Comparison of ENCODE assay signal across 10 cellular contexts in genomic region chr3:136186330-136186729, GRCh38. TPM values are rescaled to one million over a fixed set of nuclear protein-coding genes. Genes with fewer than 3 reads are reported as not detected.
DNase-seq lines count a peak whose midpoint lies in the region; ATAC-seq, FAIRE-seq and TF ChIP-seq lines count a peak whose summit lies in the region.
"Had no signal": no experiment of that assay in that cellular context is flagged by ENCODE, and none has a peak within 500 bp of the region (broad histone marks: within the 10 kb centered on the region; RNA-seq: fewer than 3 reads in every experiment).

No MANE protein-coding gene starts in this region.

- H3K27me3 Mint-ChIP-seq in activated naive CD8-positive, alpha-beta T cell treated with anti-CD3 and anti-CD28 coated beads, Interleukin-2, amount 10 ng/mL, durations not matched to agents 7 days and 5 days = no peaks in the 10 kb centered on the region

- intact Hi-C loops in pancreas (cut with DNase I) = loop anchor here in 1 of 3 donors (10.0 kb wide), 1 partner anchor 52 kb away; no protein-coding TSS in a partner anchor

- POLR2A ChIA-PET in activated naive CD8-positive, alpha-beta T cell treated with anti-CD3 and anti-CD28 coated beads, Interleukin-2, amount 10 ng/mL, durations not matched to agents 7 days and 5 days (lab: Charles Lee) = interaction anchor here (0.7 to 1.2 kb wide), 3 partner anchors 9 to 676 kb away, joined by 3 to 8 read pairs (median 3); partner anchors contain the start of genes MSL2 and NCK1

- H3K4me3 Mint-ChIP-seq in activated naive CD8-positive, alpha-beta T cell treated with anti-CD3 and anti-CD28 coated beads, Interleukin-2, amount 10 ng/mL, durations not matched to agents 7 days and 5 days = peak overlapping the region; percentile 29

- TF ChIP-seq CTCF in pancreas (IDR thresholded peaks at IDR 0.05) = no peak

- no peaks in the 10 kb centered on the region for H3K9me3 ChIP-seq in pancreas

- no peaks in the 10 kb centered on the region for H3K36me3 ChIP-seq in pancreas

- peaks cover 13 to 34% (median 21%) of the 10 kb centered on the region in 3 donors for H3K4me1 ChIP-seq in pancreas

- FAIRE-seq in pancreas (lab: Jason Lieb, UNC) = no peak
- FAIRE-seq: colon had no signal

- no peaks in the 10 kb centered on the region for H3K27me3 ChIP-seq in pancreas

- 50 to 53% methylated on average over 3 of the region's 3 CpGs for WGBS in pancreas, 2 donors

- H3K27ac Mint-ChIP-seq in activated naive CD8-positive, alpha-beta T cell treated with anti-CD3 and anti-CD28 coated beads, Interleukin-2, amount 10 ng/mL, durations not matched to agents 7 days and 5 days = peak overlapping the region; percentile 67

- DNase-seq in NCI-H82 (lab: John Stamatoyannopoulos, UW) = peak; percentile 52
- DNase-seq in NCI-H82 treated with DMSO at 0.1 percent for 48 hours (lab: John Stamatoyannopoulos, UW; ENCODE audit: unreplicated experiment) = no peak
- no peak for DNase-seq in activated naive CD8-positive, alpha-beta T cell treated with anti-CD3 and anti-CD28 coated beads, Interleukin-2, amount 10 ng/mL, durations not matched to agents 7 days and 5 days
- no peak for DNase-seq in pancreas
- DNase-seq in foreskin melanocyte = no peak
- DNase-seq: substantia nigra had no signal

- H3K9me3 Mint-ChIP-seq in activated naive CD8-positive, alpha-beta T cell treated with anti-CD3 and anti-CD28 coated beads, Interleukin-2, amount 10 ng/mL, durations not matched to agents 7 days and 5 days = no peaks in the 10 kb centered on the region

- ATAC-seq in HG03108 (IDR thresholded peaks at IDR 0.05; ENCODE audit: unreplicated experiment) = peak; percentile 52
- ATAC-seq in activated naive CD8-positive, alpha-beta T cell treated with anti-CD3 and anti-CD28 coated beads, Interleukin-2, amount 10 ng/mL, durations not matched to agents 7 days and 5 days (ENCODE audit: low read depth) = peak; percentile 83
- ATAC-seq in pancreas = peak in 3 of 4 donors; percentile 56 to 67 (median 64)
- no peak for ATAC-seq in GM18517 (IDR thresholded peaks at IDR 0.05; ENCODE audit: unreplicated experiment)
- ATAC-seq in HG02973 (IDR thresholded peaks at IDR 0.05; ENCODE audit: unreplicated experiment) = no peak

- H3K27ac ChIP-seq in pancreas = no peak overlapping the region

- H3K4me1 Mint-ChIP-seq in activated naive CD8-positive, alpha-beta T cell treated with anti-CD3 and anti-CD28 coated beads, Interleukin-2, amount 10 ng/mL, durations not matched to agents 7 days and 5 days = peaks cover 60% of the 10 kb centered on the region

- no peak overlapping the region for H3K4me3 ChIP-seq in pancreas

- peaks cover 24% of the 10 kb centered on the region for H3K36me3 Mint-ChIP-seq in activated naive CD8-positive, alpha-beta T cell treated with anti-CD3 and anti-CD28 coated beads, Interleukin-2, amount 10 ng/mL, durations not matched to agents 7 days and 5 days

RNA-seq across cellular contexts. Expression of gene MSL2, which starts 9.8 kb away (rescaled TPM):
- total RNA-seq in activated naive CD8-positive, alpha-beta T cell treated with anti-CD3 and anti-CD28 coated beads, Interleukin-2, amount 10 ng/mL, durations not matched to agents 7 days and 5 days = 10 to 100 TPM; 71.4 to 71.5 TPM
- total RNA-seq in pancreas = 10 to 100 TPM in 5 of 6 donors, 1 to 10 TPM in 1; 9.4 to 19.2 (median 11.7) TPM
- polyA plus RNA-seq in pancreas = 1 to 10 TPM; 3.5 to 7.2 TPM

Comparison
In these comparisons a context has a peak if more than half of its experiments do, and no peak if none do; other contexts are left out.
1. ATAC-seq: peak in HG03108 (single experiment), activated naive CD8-positive, alpha-beta T cell treated with anti-CD3 and anti-CD28 coated beads, Interleukin-2, amount 10 ng/mL, durations not matched to agents 7 days and 5 days (single experiment) and pancreas (3 of 4); none in GM18517 (single experiment) and HG02973 (single experiment).